9 cellular contexts compared by ENCODE assay signal in the genomic region with DNA sequence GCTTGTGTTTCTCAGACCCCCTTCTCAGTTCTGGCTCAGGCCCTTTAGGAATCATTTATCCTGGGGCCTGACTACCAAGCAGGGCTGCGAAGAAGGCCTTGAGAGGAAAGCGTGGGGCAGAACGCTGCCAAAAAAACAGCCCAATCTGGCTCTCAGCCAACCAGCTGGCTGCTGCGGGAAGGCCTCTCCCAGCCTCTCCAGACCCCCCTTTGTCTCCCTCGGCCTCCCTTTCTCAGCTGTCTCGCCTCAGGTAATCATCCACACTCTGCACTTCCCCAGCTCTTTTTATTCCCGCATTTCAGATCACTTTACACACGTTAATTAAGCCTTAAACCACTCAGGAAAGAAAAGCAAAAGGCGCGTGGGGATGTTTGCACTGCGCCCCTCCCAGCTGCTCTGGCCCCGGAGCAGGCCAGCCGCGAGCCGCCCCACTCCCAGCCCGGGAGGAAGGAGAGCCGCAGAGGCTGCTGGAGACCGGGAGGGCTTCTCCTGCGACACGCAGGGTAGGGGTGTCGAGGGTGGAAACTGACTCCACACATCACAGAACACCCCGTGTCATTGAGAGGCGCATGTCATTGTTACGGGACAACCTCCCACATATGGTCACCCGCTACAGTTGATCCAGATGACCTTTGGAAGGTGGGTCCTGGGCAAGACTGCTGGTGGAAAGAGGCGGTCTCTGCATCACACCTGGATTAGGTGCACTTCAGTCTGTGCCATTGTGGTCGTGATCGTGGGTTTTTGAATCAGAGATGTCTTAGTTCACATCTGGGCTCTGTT.
DNase-seq lines count a peak whose midpoint lies in the region; ATAC-seq and TF ChIP-seq lines count a peak whose summit lies in the region.
"Had no signal": no experiment of that assay in that cellular context is flagged by ENCODE, and none has a peak within 500 bp of the region (broad histone marks: within the 10 kb centered on the region; RNA-seq: fewer than 3 reads in every experiment).

No MANE protein-coding gene starts in this region.

- no peaks in the 10 kb centered on the region for H3K27me3 Mint-ChIP-seq in activated B cell treated with CpG ODN at 0.5 μM for 24 hours

- H3K4me1 ChIP-seq in suprapubic skin = peaks cover 16% of the 10 kb centered on the region

- 40% methylated on average over 24 of the region's 28 CpGs for WGBS in suprapubic skin

- no peak overlapping the region for H3K27ac ChIP-seq in suprapubic skin

- H3K27ac Mint-ChIP-seq in activated B cell treated with CpG ODN at 0.5 μM for 24 hours = peak overlapping the region; percentile 82

- no peaks in the 10 kb centered on the region for H3K27me3 ChIP-seq in suprapubic skin

- H3K36me3 Mint-ChIP-seq in activated B cell treated with CpG ODN at 0.5 μM for 24 hours (ENCODE audit: low read depth) = peaks cover 2% of the 10 kb centered on the region

- H3K36me3 ChIP-seq in suprapubic skin = no peaks in the 10 kb centered on the region

- DNase-seq in stimulated activated CD4-positive, alpha-beta T cell treated with anti-CD3 and anti-CD28 coated beads, Interleukin-15, amount 100 ng/mL, for 24 hours = peak; percentile 27
- DNase-seq in stimulated activated CD4-positive, alpha-beta T cell treated with anti-CD3 and anti-CD28 coated beads, Interleukin-12 subunit alpha, Interleukin-12 subunit beta, amount 100 ng/mL, for 4 hours = no peak
- DNase-seq in activated B cell treated with CpG ODN at 0.5 μM for 24 hours (no peak), left colon (peak in 1 of 2 donors; percentile 27), suprapubic skin (ENCODE audit: low spot score in 2 of 2) (no peak)
- DNase-seq: T1000 had no signal

- TF ChIP-seq EP300 in suprapubic skin (IDR thresholded peaks at IDR 0.05) = no peak

- ATAC-seq in activated B cell treated with CpG ODN at 0.5 μM for 24 hours (ENCODE audit: low read depth) (no peak), left colon (peak; percentile 64), HG03571 (IDR thresholded peaks at IDR 0.05; ENCODE audit: unreplicated experiment) (no peak), GM19023 (IDR thresholded peaks at IDR 0.05; ENCODE audit: unreplicated experiment) (no peak), HG03135 (IDR thresholded peaks at IDR 0.05; ENCODE audit: unreplicated experiment) (no peak)

- H3K4me1 Mint-ChIP-seq in activated B cell treated with CpG ODN at 0.5 μM for 24 hours = peaks cover 40% of the 10 kb centered on the region

- no peak for TF ChIP-seq POLR2A in suprapubic skin (IDR thresholded peaks at IDR 0.05)

- no peaks in the 10 kb centered on the region for H3K9me3 ChIP-seq in suprapubic skin

- H3K4me3 Mint-ChIP-seq in activated B cell treated with CpG ODN at 0.5 μM for 24 hours = no peak overlapping the region

- intact Hi-C loops in activated B cell treated with CpG ODN at 0.5 μM for 24 hours (cut with micrococcal nuclease) (no loop called here), left colon (cut with DNase I, micrococcal nuclease) (no loop called here)

- H3K9me3 Mint-ChIP-seq in activated B cell treated with CpG ODN at 0.5 μM for 24 hours = peaks cover 13% of the 10 kb centered on the region

- TF ChIP-seq CTCF in activated B cell treated with CpG ODN at 0.5 μM for 24 hours (IDR thresholded peaks at IDR 0.05) (no peak), suprapubic skin (IDR thresholded peaks at IDR 0.05) (no peak)

- CTCF ChIA-PET in activated B cell treated with CpG ODN at 0.5 μM for 24 hours (lab: Charles Lee) = no interaction called here

- H3K4me3 ChIP-seq in suprapubic skin = no peak overlapping the region

- POLR2A ChIA-PET in activated B cell treated with CpG ODN at 0.5 μM for 24 hours (lab: Charles Lee) = no interaction called here
